In the genomic region with DNA sequence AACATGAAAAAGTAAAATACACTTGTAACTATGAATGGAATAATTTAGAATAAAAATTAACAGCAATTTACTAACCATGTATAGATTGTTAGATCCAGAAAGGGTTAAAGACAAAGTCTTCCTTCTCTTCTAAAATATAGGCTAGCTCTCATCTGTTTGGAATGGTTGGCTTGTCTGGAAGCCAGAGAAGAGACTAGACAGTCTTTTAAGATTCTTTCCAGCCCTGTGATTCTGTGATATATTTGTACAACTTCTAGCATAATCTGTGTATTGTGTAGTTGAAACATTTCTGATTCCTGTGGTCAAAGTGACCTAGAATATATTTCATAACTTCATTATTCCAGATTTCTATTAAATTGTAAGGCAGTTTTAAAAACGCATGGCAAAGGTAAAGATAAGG, we compare ENCODE assay signal across 32 cellular contexts.
DNase-seq lines count a peak whose midpoint lies in the region; ATAC-seq and TF ChIP-seq lines count a peak whose summit lies in the region.
"Had no signal": no experiment of that assay in that cellular context is flagged by ENCODE, and none has a peak within 500 bp of the region (broad histone marks: within the 10 kb centered on the region; RNA-seq: fewer than 3 reads in every experiment).

No MANE protein-coding gene starts in this region.

- ATAC-seq in HG02610 (IDR thresholded peaks at IDR 0.05; ENCODE audit: unreplicated experiment) (no peak), right lobe of liver (no peak)
- ATAC-seq: activated CD4-positive, alpha-beta T cell treated with anti-CD3 and anti-CD28 coated beads for 36 hours; gastrocnemius medialis; GM23338; Right ventricle myocardium inferior; upper lobe of right lung had no signal

- peaks cover 0 to 2% (median under 1%) of the 10 kb centered on the region in 4 donors for H3K4me1 ChIP-seq in right lobe of liver
- H3K4me1 ChIP-seq: gastrocnemius medialis, parathyroid adenoma, upper lobe of right lung had no signal

- TF ChIP-seq CTCF in cardiac fibroblast (IDR thresholded peaks at IDR 0.05; ENCODE audit: low read depth, low read length) (no peak), right lobe of liver (IDR thresholded peaks at IDR 0.05) (no peak)

- H3K36me3 ChIP-seq in right lobe of liver: no peaks in the 10 kb centered on the region
- H3K36me3 ChIP-seq: gastrocnemius medialis, suprapubic skin, upper lobe of right lung had no signal

- DNase-seq in SK-MEL-5 (ENCODE audit: low read depth, low spot score): peak; percentile 59
- peak; percentile 27 to 46 for DNase-seq in cardiac fibroblast (ENCODE audit: low read depth in 2 of 2)
- DNase-seq in foreskin melanocyte: peak; percentile 65
- no peak for DNase-seq in activated CD4-positive, alpha-beta T cell treated with anti-CD3 and anti-CD28 coated beads, Interleukin-2, amount 10 ng/mL, durations not matched to agents 24 days and 14 days
- DNase-seq in RKO (ENCODE audit: low spot score): no peak
- no peak for DNase-seq in right lobe of liver
- DNase-seq: activated CD4-positive, alpha-beta T cell treated with anti-CD3 and anti-CD28 coated beads for 36 hours; activated CD8-positive, alpha-beta memory T cell treated with anti-CD3 and anti-CD28 coated beads for 24 hours; activated T-cell treated with anti-CD3 and anti-CD28 coated beads for 4 hours; Calu3; DMS79 treated with DMSO at 0.1 percent for 48 hours; effector CD4-positive, alpha-beta T cell; gastrocnemius medialis; MV-4-11; NCI-H1436; NCI-H2081 treated with DMSO at 0.1 percent for 48 hours; NCI-H345; NCI-H69; PC-9; retina; small intestine; stimulated activated naive CD4-positive, alpha-beta T cell treated with Interleukin-2 at 50 U/mL for 16 hours; upper lobe of right lung had no signal

- no peak for TF ChIP-seq POLR2A in right lobe of liver (IDR thresholded peaks at IDR 0.05)

- no peaks in the 10 kb centered on the region for H3K36me3 Mint-ChIP-seq in activated CD4-positive, alpha-beta T cell treated with anti-CD3 and anti-CD28 coated beads, Interleukin-2, amount 10 ng/mL, durations not matched to agents 24 days and 14 days (ENCODE audit: low read depth)

- no peak overlapping the region for H3K27ac Mint-ChIP-seq in activated CD4-positive, alpha-beta T cell treated with anti-CD3 and anti-CD28 coated beads, Interleukin-2, amount 10 ng/mL, durations not matched to agents 24 days and 14 days
- H3K27ac Mint-ChIP-seq: activated CD4-positive, alpha-beta T cell treated with anti-CD3 and anti-CD28 coated beads for 36 hours; activated naive CD8-positive, alpha-beta T cell; GM23338; T-helper 2 cell treated with Interferon-gamma antibody and Interleukin-4, amounts not matched to agents 5 μg/mL and 100 μg/mL, for 36 hours had no signal

- H3K9me3 Mint-ChIP-seq in activated CD4-positive, alpha-beta T cell treated with anti-CD3 and anti-CD28 coated beads, Interleukin-2, amount 10 ng/mL, durations not matched to agents 24 days and 14 days: no peaks in the 10 kb centered on the region
- H3K9me3 Mint-ChIP-seq: brain; GM23338; T-helper 2 cell treated with Interferon-gamma antibody and Interleukin-4, amounts not matched to agents 5 μg/mL and 100 μg/mL, for 36 hours had no signal

- H3K27me3 Mint-ChIP-seq in activated CD4-positive, alpha-beta T cell treated with anti-CD3 and anti-CD28 coated beads, Interleukin-2, amount 10 ng/mL, durations not matched to agents 24 days and 14 days: peaks cover 24% of the 10 kb centered on the region
- H3K27me3 Mint-ChIP-seq: activated CD4-positive, alpha-beta T cell treated with anti-CD3 and anti-CD28 coated beads for 36 hours; brain had no signal

- no peaks in the 10 kb centered on the region for H3K9me3 ChIP-seq in right lobe of liver
- H3K9me3 ChIP-seq: gastrocnemius medialis, suprapubic skin, upper lobe of right lung had no signal

- peaks cover 2% of the 10 kb centered on the region for H3K4me1 Mint-ChIP-seq in activated CD4-positive, alpha-beta T cell treated with anti-CD3 and anti-CD28 coated beads, Interleukin-2, amount 10 ng/mL, durations not matched to agents 24 days and 14 days

- no peak overlapping the region for H3K4me3 ChIP-seq in cardiac fibroblast (replicated peaks in 1 of 2; ENCODE audit: low read depth in 2 of 2, low read length in 2 of 2)
- no peak overlapping the region for H3K4me3 ChIP-seq in right lobe of liver
- H3K4me3 ChIP-seq: gastrocnemius medialis, GM23338, lung, PC-9, suprapubic skin, upper lobe of right lung had no signal

- H3K4me3 Mint-ChIP-seq in activated CD4-positive, alpha-beta T cell treated with anti-CD3 and anti-CD28 coated beads, Interleukin-2, amount 10 ng/mL, durations not matched to agents 24 days and 14 days: no peak overlapping the region
- H3K4me3 Mint-ChIP-seq: activated CD4-positive, alpha-beta T cell treated with anti-CD3 and anti-CD28 coated beads for 36 hours; activated naive CD8-positive, alpha-beta T cell; brain; GM23338; T-helper 2 cell treated with Interferon-gamma antibody and Interleukin-4, amounts not matched to agents 5 μg/mL and 100 μg/mL, for 36 hours had no signal

- no peaks in the 10 kb centered on the region for H3K27me3 ChIP-seq in right lobe of liver
- H3K27me3 ChIP-seq: gastrocnemius medialis, suprapubic skin, upper lobe of right lung had no signal

- intact Hi-C loops in activated CD4-positive, alpha-beta T cell treated with anti-CD3 and anti-CD28 coated beads, Interleukin-2, amount 10 ng/mL, durations not matched to agents 24 days and 14 days (cut with micrococcal nuclease): no loop called here
- intact Hi-C loops in right lobe of liver (cut with DNase I): no loop called here

- WGBS in right lobe of liver (ENCODE audit: insufficient coverage, low coverage, low lambda C conversion rate, missing lambda C conversion rate): 48% methylated on average over 1 of the region's 1 CpG

- no peak overlapping the region for H3K27ac ChIP-seq in right lobe of liver
- H3K27ac ChIP-seq: gastrocnemius medialis, parathyroid adenoma, PC-9, suprapubic skin, upper lobe of right lung had no signal

- in situ Hi-C loops in SK-MEL-5 (cut with HindIII; ENCODE audit: low pct_unique_long_range_greater_than_20kb, low sequenced_read_pairs): no loop called here

Comparison
In these comparisons a context has a peak if more than half of its experiments do, and no peak if none do; other contexts are left out.
1. DNase-seq: peak in SK-MEL-5 (single experiment), cardiac fibroblast (2 of 2) and foreskin melanocyte (single experiment); none in activated CD4-positive, alpha-beta T cell treated with anti-CD3 and anti-CD28 coated beads, Interleukin-2, amount 10 ng/mL, durations not matched to agents 24 days and 14 days (single experiment), RKO (single experiment) and right lobe of liver (0 of 3).